In genomic region chr20:10369723-10370090, GRCh38 we compare ENCODE assay signal across 12 cellular contexts.
A peak's percentile ranks its signal among the peaks of the same experiment; 100 is the strongest.
DNase-seq lines count a peak whose midpoint lies in the region; ATAC-seq, FAIRE-seq and TF ChIP-seq lines count a peak whose summit lies in the region.
"Had no signal": no experiment of that assay in that cellular context is flagged by ENCODE, and none has a peak within 500 bp of the region (broad histone marks: within the 10 kb centered on the region; RNA-seq: fewer than 3 reads in every experiment).

No MANE protein-coding gene starts in this region.

- H3K27ac Mint-ChIP-seq in astrocyte (ENCODE audit: unreplicated experiment) (no peak overlapping the region), type B pancreatic cell (no peak overlapping the region)
- H3K27ac Mint-ChIP-seq in CD8-positive, alpha-beta T cell: no peak overlapping the region
- H3K27ac Mint-ChIP-seq: activated CD4-positive, alpha-beta memory T cell treated with anti-CD3 and anti-CD28 coated beads for 36 hours; dendritic cell treated with granulocyte-macrophage colony-stimulating factor and Interleukin-4, amounts not matched to agents 40 ng/mL and 50 ng/mL, for 4 days; T-cell had no signal

- FAIRE-seq in astrocyte (lab: Jason Lieb, UNC) (no peak), kidney (lab: Jason Lieb, UNC) (peak; percentile 29)

- intact Hi-C loops in kidney (cut with DNase I) (no loop called here), upper lobe of right lung (cut with DNase I) (no loop called here)
- intact Hi-C loops in CD8-positive, alpha-beta T cell (cut with DNase I, micrococcal nuclease): no loop called here

- peaks cover 10% of the 10 kb centered on the region for H3K4me1 ChIP-seq in astrocyte (ENCODE audit: insufficient read depth, low read length)
- H3K4me1 ChIP-seq in kidney (ENCODE audit: control insufficient read depth in 1 of 2, insufficient read depth in 1 of 2, low read depth in 1 of 2, low read length in 2 of 2): no peaks in the 10 kb centered on the region
- no peaks in the 10 kb centered on the region for H3K4me1 ChIP-seq in upper lobe of right lung
- no peaks in the 10 kb centered on the region for H3K4me1 ChIP-seq in CD8-positive, alpha-beta T cell (ENCODE audit: insufficient read depth, low read length)

- H3K9me3 ChIP-seq in astrocyte (ENCODE audit: insufficient read depth, low read depth, low read length) (no peaks in the 10 kb centered on the region), kidney (ENCODE audit: control insufficient read depth in 1 of 2, low read length in 2 of 2) (no peaks in the 10 kb centered on the region), upper lobe of right lung (no peaks in the 10 kb centered on the region)
- no peaks in the 10 kb centered on the region for H3K9me3 ChIP-seq in CD8-positive, alpha-beta T cell (ENCODE audit: low read length)

- H3K9me3 Mint-ChIP-seq in astrocyte (ENCODE audit: unreplicated experiment): no peaks in the 10 kb centered on the region
- H3K9me3 Mint-ChIP-seq in type B pancreatic cell: no peaks in the 10 kb centered on the region
- peaks cover 6% of the 10 kb centered on the region for H3K9me3 Mint-ChIP-seq in CD8-positive, alpha-beta T cell

- TF ChIP-seq CTCF in astrocyte (IDR thresholded peaks at IDR 0.05; ENCODE audit: insufficient read depth, low read depth, low read length): no peak
- no peak for TF ChIP-seq CTCF in kidney (IDR thresholded peaks at IDR 0.05; ENCODE audit: borderline replicate concordance, extremely low read depth, insufficient read depth)
- TF ChIP-seq CTCF in upper lobe of right lung (IDR thresholded peaks at IDR 0.05): no peak
- TF ChIP-seq CTCF in type B pancreatic cell (conservative IDR thresholded peaks at IDR 0.05): no peak
- no peak for TF ChIP-seq CTCF in CD8-positive, alpha-beta T cell (IDR thresholded peaks at IDR 0.05)

- peak overlapping the region; percentile 15 for H3K9ac ChIP-seq in astrocyte (ENCODE audit: low read length)
- no peak overlapping the region for H3K9ac ChIP-seq in kidney (ENCODE audit: low read length in 2 of 2)

- H3K4me3 ChIP-seq in astrocyte (ENCODE audit: insufficient read depth, low read depth, low read length): no peak overlapping the region
- no peak overlapping the region for H3K4me3 ChIP-seq in kidney (ENCODE audit: low read length in 2 of 2)
- no peak overlapping the region for H3K4me3 ChIP-seq in upper lobe of right lung
- no peak overlapping the region for H3K4me3 ChIP-seq in CD8-positive, alpha-beta T cell (ENCODE audit: low read depth, low read length)

- H3K27me3 Mint-ChIP-seq in astrocyte (ENCODE audit: low read depth, unreplicated experiment) (no peaks in the 10 kb centered on the region), type B pancreatic cell (peaks cover 3% of the 10 kb centered on the region)
- H3K27me3 Mint-ChIP-seq in CD8-positive, alpha-beta T cell (ENCODE audit: low read depth): peaks cover 18% of the 10 kb centered on the region

- POLR2A ChIA-PET in CD8-positive, alpha-beta T cell (lab: Charles Lee): no interaction called here

- no peak overlapping the region for H3K4me3 Mint-ChIP-seq in astrocyte (ENCODE audit: unreplicated experiment)
- H3K4me3 Mint-ChIP-seq in type B pancreatic cell: no peak overlapping the region
- no peak overlapping the region for H3K4me3 Mint-ChIP-seq in CD8-positive, alpha-beta T cell
- H3K4me3 Mint-ChIP-seq: activated CD4-positive, alpha-beta memory T cell treated with anti-CD3 and anti-CD28 coated beads for 36 hours; dendritic cell treated with granulocyte-macrophage colony-stimulating factor and Interleukin-4, amounts not matched to agents 40 ng/mL and 50 ng/mL, for 4 days; T-cell had no signal

- H3K4me1 Mint-ChIP-seq in astrocyte (ENCODE audit: low read depth, unreplicated experiment): peaks cover 9% of the 10 kb centered on the region
- H3K4me1 Mint-ChIP-seq in type B pancreatic cell (ENCODE audit: unreplicated experiment): no peaks in the 10 kb centered on the region
- no peaks in the 10 kb centered on the region for H3K4me1 Mint-ChIP-seq in CD8-positive, alpha-beta T cell (ENCODE audit: low read depth)
- H3K4me1 Mint-ChIP-seq: T-cell had no signal

- H3K36me3 Mint-ChIP-seq in astrocyte (ENCODE audit: low read depth, unreplicated experiment): no peaks in the 10 kb centered on the region
- H3K36me3 Mint-ChIP-seq in type B pancreatic cell: no peaks in the 10 kb centered on the region
- H3K36me3 Mint-ChIP-seq in CD8-positive, alpha-beta T cell: no peaks in the 10 kb centered on the region
- H3K36me3 Mint-ChIP-seq: activated CD4-positive, alpha-beta memory T cell treated with anti-CD3 and anti-CD28 coated beads for 36 hours; T-cell had no signal

- H3K27me3 ChIP-seq in astrocyte (ENCODE audit: insufficient read depth, low read length): no peaks in the 10 kb centered on the region
- no peaks in the 10 kb centered on the region for H3K27me3 ChIP-seq in upper lobe of right lung
- H3K27me3 ChIP-seq in CD8-positive, alpha-beta T cell (ENCODE audit: insufficient read depth, low read length): no peaks in the 10 kb centered on the region

- peak; percentile 25 for ATAC-seq in upper lobe of right lung
- no peak for ATAC-seq in CD8-positive, alpha-beta T cell
- ATAC-seq: T-cell had no signal

- peak overlapping the region; percentile 15 for H3K27ac ChIP-seq in astrocyte (ENCODE audit: low read depth, low read length)
- no peak overlapping the region for H3K27ac ChIP-seq in kidney (ENCODE audit: low read depth in 2 of 2, low read length in 2 of 2)
- peak overlapping the region; percentile 56 for H3K27ac ChIP-seq in upper lobe of right lung
- no peak overlapping the region for H3K27ac ChIP-seq in CD8-positive, alpha-beta T cell (ENCODE audit: low read depth, low read length)

- no peak overlapping the region for H2AFZ ChIP-seq in astrocyte (ENCODE audit: low read depth, low read length)

- no peaks in the 10 kb centered on the region for H4K20me1 ChIP-seq in astrocyte (ENCODE audit: insufficient read depth, low read length)

- H3K36me3 ChIP-seq in astrocyte (ENCODE audit: insufficient read depth, low read length): no peaks in the 10 kb centered on the region
- H3K36me3 ChIP-seq in kidney (ENCODE audit: control insufficient read depth in 1 of 2, insufficient read depth in 2 of 2, low read length in 2 of 2): no peaks in the 10 kb centered on the region
- no peaks in the 10 kb centered on the region for H3K36me3 ChIP-seq in upper lobe of right lung
- no peaks in the 10 kb centered on the region for H3K36me3 ChIP-seq in CD8-positive, alpha-beta T cell (ENCODE audit: insufficient read depth, low read length)

- peak; percentile 31 for DNase-seq in NCI-H2171 treated with DMSO at 0.1 percent for 48 hours (lab: John Stamatoyannopoulos, UW)
- no peak for DNase-seq in NCI-H2171 (lab: John Stamatoyannopoulos, UW)
- DNase-seq in astrocyte (ENCODE audit: low read depth): peak; percentile 72
- no peak for DNase-seq in kidney
- DNase-seq in upper lobe of right lung: no peak
- no peak for DNase-seq in activated CD4-positive, CD25-positive, alpha-beta regulatory T cell treated with anti-CD3 and anti-CD28 coated beads, Interleukin-2, amount 50 U/mL, for 72 hours
- DNase-seq in type B pancreatic cell (ENCODE audit: extremely low spot score, unreplicated experiment): no peak
- no peak for DNase-seq in CD8-positive, alpha-beta T cell
- DNase-seq: activated CD4-positive, alpha-beta memory T cell treated with anti-CD3 and anti-CD28 coated beads for 36 hours; mesendoderm; T-cell had no signal

- CTCF ChIA-PET in CD8-positive, alpha-beta T cell (lab: Charles Lee): interaction anchor here (0.7 to 0.8 kb wide), 2 partner anchors 12 to 351 kb away, joined by 3 read pairs; no protein-coding TSS in a partner anchor

- H3K4me2 ChIP-seq in astrocyte (ENCODE audit: low read length): peak overlapping the region; percentile 47

- H3K79me2 ChIP-seq in astrocyte (ENCODE audit: insufficient read depth, low read length): no peaks in the 10 kb centered on the region

Comparison
In these comparisons a context has a peak if more than half of its experiments do, and no peak if none do; other contexts are left out.
1. DNase-seq: peak in NCI-H2171 treated with DMSO at 0.1 percent for 48 hours (single experiment) and astrocyte (single experiment); none in NCI-H2171 (single experiment), kidney (single experiment), upper lobe of right lung (single experiment), activated CD4-positive, CD25-positive, alpha-beta regulatory T cell treated with anti-CD3 and anti-CD28 coated beads, Interleukin-2, amount 50 U/mL, for 72 hours (single experiment), type B pancreatic cell (single experiment) and CD8-positive, alpha-beta T cell (0 of 7).
2. H3K27ac ChIP-seq: peak in astrocyte (single experiment) and upper lobe of right lung (single experiment); none in kidney (0 of 2) and CD8-positive, alpha-beta T cell (single experiment).